21 cellular contexts compared by ENCODE assay signal in the genomic region with DNA sequence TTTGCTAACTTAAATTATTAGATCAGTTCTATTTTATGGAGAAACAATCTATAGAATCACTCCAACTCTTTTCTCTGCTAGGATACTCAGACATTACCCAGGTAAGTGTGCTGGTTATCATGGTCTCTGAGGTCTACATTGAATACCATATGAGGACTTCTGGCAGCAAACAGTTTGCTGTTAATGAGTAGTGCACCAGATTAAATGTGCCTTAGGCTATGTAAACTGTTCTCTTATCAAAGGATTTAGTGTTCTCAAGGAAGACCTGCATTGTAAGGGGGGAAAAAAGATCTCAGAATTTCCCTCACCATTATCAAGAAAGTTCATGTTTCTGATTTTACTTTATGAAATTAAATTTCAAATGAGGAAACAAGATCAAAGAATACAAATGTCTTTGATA.
DNase-seq lines count a peak whose midpoint lies in the region; ATAC-seq and TF ChIP-seq lines count a peak whose summit lies in the region.
"Had no signal": no experiment of that assay in that cellular context is flagged by ENCODE, and none has a peak within 500 bp of the region (broad histone marks: within the 10 kb centered on the region; RNA-seq: fewer than 3 reads in every experiment).

No MANE protein-coding gene starts in this region.

- intact Hi-C loops in Calu3 (cut with micrococcal nuclease; ENCODE audit: unreplicated experiment), result loop anchor here (10.0 kb wide), 1 partner anchor 127 kb away; no protein-coding TSS in a partner anchor

- 0 out of 2 replicates have a peak overlapping the region, but pooled peaks have one; percentile 8 for H2AFZ ChIP-seq in MM.1S (ENCODE audit: low read length)
- H2AFZ ChIP-seq: parathyroid adenoma had no signal

- H4K20me1 ChIP-seq in MM.1S (ENCODE audit: insufficient read depth, low read length), result no peaks in the 10 kb centered on the region

- peaks cover 34% of the 10 kb centered on the region for H3K4me1 ChIP-seq in MM.1S (ENCODE audit: low read length)
- H3K4me1 ChIP-seq: breast epithelium, parathyroid adenoma had no signal

- H3K27me3 ChIP-seq in MM.1S (replicated peaks; ENCODE audit: insufficient read depth, low read length), result no peaks in the 10 kb centered on the region
- H3K27me3 ChIP-seq: breast epithelium had no signal

- H3K27ac ChIP-seq in MM.1S (ENCODE audit: low read length), result peak overlapping the region; percentile 90
- H3K27ac ChIP-seq: breast epithelium, parathyroid adenoma, suprapubic skin had no signal

- H3K27ac Mint-ChIP-seq in Calu3 (ENCODE audit: unreplicated experiment), result peak overlapping the region; percentile 65
- no peak overlapping the region for H3K27ac Mint-ChIP-seq in activated naive CD4-positive, alpha-beta T cell treated with anti-CD3 and anti-CD28 coated beads, Interleukin-2, amount 50 U/mL, for 72 hours
- H3K27ac Mint-ChIP-seq: activated naive CD8-positive, alpha-beta T cell treated with anti-CD3 and anti-CD28 coated beads, Interleukin-2, amount 10 ng/mL, durations not matched to agents 7 days and 5 days; activated T-cell treated with anti-CD3 and anti-CD28 coated beads, Interleukin-2, amount 50 U/mL, for 24 hours; H9 had no signal

- peak overlapping the region; percentile 74 for H3K4me2 ChIP-seq in MM.1S (ENCODE audit: low read depth, low read length)

- no peaks in the 10 kb centered on the region for H3K36me3 ChIP-seq in MM.1S (replicated peaks; ENCODE audit: insufficient read depth, low read length)
- H3K36me3 ChIP-seq: breast epithelium, suprapubic skin had no signal

- H3K9me2 ChIP-seq in MM.1S (replicated peaks; ENCODE audit: insufficient read depth, low read length), result no peaks in the 10 kb centered on the region

- H3K27me3 Mint-ChIP-seq in Calu3 (ENCODE audit: unreplicated experiment), result no peaks in the 10 kb centered on the region
- H3K27me3 Mint-ChIP-seq: activated naive CD8-positive, alpha-beta T cell treated with anti-CD3 and anti-CD28 coated beads, Interleukin-2, amount 10 ng/mL, durations not matched to agents 7 days and 5 days; activated T-cell treated with anti-CD3 and anti-CD28 coated beads, Interleukin-2, amount 50 U/mL, for 24 hours had no signal

- peak overlapping the region; percentile 39 for H3K4me3 ChIP-seq in MM.1S (ENCODE audit: low read length)
- H3K4me3 ChIP-seq: breast epithelium, dorsolateral prefrontal cortex, lung, suprapubic skin had no signal

- CTCF ChIA-PET in Calu3 (lab: Charles Lee), result interaction anchor here (0.6 to 1.3 kb wide), 3 partner anchors 14 to 1658 kb away, joined by 3 to 8 read pairs (median 4); no protein-coding TSS in a partner anchor

- H3K4me3 Mint-ChIP-seq in Calu3 (ENCODE audit: low read depth, unreplicated experiment), result no peak overlapping the region
- H3K4me3 Mint-ChIP-seq: activated naive CD8-positive, alpha-beta T cell treated with anti-CD3 and anti-CD28 coated beads, Interleukin-2, amount 10 ng/mL, durations not matched to agents 7 days and 5 days; activated T-cell treated with anti-CD3 and anti-CD28 coated beads, Interleukin-2, amount 50 U/mL, for 24 hours; H9 had no signal

- no peaks in the 10 kb centered on the region; the same call in 1 of the 2 replicates for H3K9me3 ChIP-seq in MM.1S (replicated peaks; ENCODE audit: insufficient read depth, low read length)
- H3K9me3 ChIP-seq: breast epithelium, suprapubic skin had no signal

- peak overlapping the region; percentile 64 for H3K9ac ChIP-seq in MM.1S (ENCODE audit: low read length)
- H3K9ac ChIP-seq: parathyroid adenoma had no signal

- H3F3A ChIP-seq in MM.1S (ENCODE audit: insufficient read depth, low read length), result peaks cover 26% of the 10 kb centered on the region

- BruUV-seq in Calu3 (replicated peaks; lab: Mats Ljungman, UMichigan), result no TSS peak

- H3K9me3 Mint-ChIP-seq in Calu3 (ENCODE audit: low read depth, unreplicated experiment), result peaks cover 6% of the 10 kb centered on the region
- H3K9me3 Mint-ChIP-seq in activated naive CD4-positive, alpha-beta T cell treated with anti-CD3 and anti-CD28 coated beads, Interleukin-2, amount 50 U/mL, for 72 hours, result no peaks in the 10 kb centered on the region
- H3K9me3 Mint-ChIP-seq: activated naive CD8-positive, alpha-beta T cell treated with anti-CD3 and anti-CD28 coated beads, Interleukin-2, amount 10 ng/mL, durations not matched to agents 7 days and 5 days; activated T-cell treated with anti-CD3 and anti-CD28 coated beads, Interleukin-2, amount 50 U/mL, for 24 hours; H9 had no signal

- peaks cover 6% of the 10 kb centered on the region for H3K36me3 Mint-ChIP-seq in Calu3 (ENCODE audit: insufficient read depth, unreplicated experiment)
- H3K36me3 Mint-ChIP-seq in activated naive CD4-positive, alpha-beta T cell treated with anti-CD3 and anti-CD28 coated beads, Interleukin-2, amount 50 U/mL, for 72 hours, result no peaks in the 10 kb centered on the region
- H3K36me3 Mint-ChIP-seq: activated naive CD8-positive, alpha-beta T cell treated with anti-CD3 and anti-CD28 coated beads, Interleukin-2, amount 10 ng/mL, durations not matched to agents 7 days and 5 days had no signal

- ATAC-seq in GM21526 (IDR thresholded peaks at IDR 0.05; ENCODE audit: low FRiP score, unreplicated experiment), result peak; percentile 7
- ATAC-seq in HG03469 (IDR thresholded peaks at IDR 0.05; ENCODE audit: unreplicated experiment), result no peak
- no peak for ATAC-seq in activated naive CD4-positive, alpha-beta T cell treated with anti-CD3 and anti-CD28 coated beads, Interleukin-2, amount 50 U/mL, for 72 hours
- ATAC-seq: esophagus mucosa had no signal

- peak; percentile 35 for DNase-seq in Calu3
- DNase-seq in MM.1S, result no peak
- peak; percentile 62 for DNase-seq in epidermal melanocyte (ENCODE audit: insufficient read length, low spot score)
- no peak for DNase-seq in NCI-H446 (lab: John Stamatoyannopoulos, UW)
- DNase-seq in stimulated activated CD8-positive, alpha-beta memory T cell treated with anti-CD3 and anti-CD28 coated beads, Interleukin-4, amount 100 ng/mL, for 48 hours, result no peak
- no peak for DNase-seq in activated naive CD4-positive, alpha-beta T cell treated with anti-CD3 and anti-CD28 coated beads, Interleukin-2, amount 50 U/mL, for 72 hours (ENCODE audit: low spot score in 2 of 2)
- DNase-seq: activated CD4-positive, alpha-beta T cell treated with anti-CD3 and anti-CD28 coated beads, Interleukin-2, amount 50 U/mL, for 48 hours; activated naive CD8-positive, alpha-beta T cell treated with anti-CD3 and anti-CD28 coated beads, Interleukin-2, amount 10 ng/mL, durations not matched to agents 7 days and 5 days; activated T-cell treated with anti-CD3 and anti-CD28 coated beads, Interleukin-2, amount 50 U/mL, for 24 hours; dorsolateral prefrontal cortex; H9; NCI-H1930; NCI-H524 treated with DMSO at 0.1 percent for 48 hours; SW 1271 had no signal

- peaks cover 54% of the 10 kb centered on the region for H3K4me1 Mint-ChIP-seq in Calu3 (ENCODE audit: low read depth, unreplicated experiment)
- H3K4me1 Mint-ChIP-seq: activated naive CD8-positive, alpha-beta T cell treated with anti-CD3 and anti-CD28 coated beads, Interleukin-2, amount 10 ng/mL, durations not matched to agents 7 days and 5 days had no signal

- TF ChIP-seq CTCF in Calu3 (IDR thresholded peaks at IDR 0.05; ENCODE audit: unreplicated experiment) (no peak), MM.1S (IDR thresholded peaks at IDR 0.05; ENCODE audit: low read length) (no peak)

- no peaks in the 10 kb centered on the region for H3K79me2 ChIP-seq in MM.1S (ENCODE audit: low read length)
- H3K79me2 ChIP-seq: parathyroid adenoma had no signal

Comparison
In these comparisons a context has a peak if more than half of its experiments do, and no peak if none do; other contexts are left out.
1. DNase-seq: peak in Calu3 (single experiment) and epidermal melanocyte (single experiment); none in MM.1S (single experiment), NCI-H446 (0 of 2), stimulated activated CD8-positive, alpha-beta memory T cell treated with anti-CD3 and anti-CD28 coated beads, Interleukin-4, amount 100 ng/mL, for 48 hours (single experiment) and activated naive CD4-positive, alpha-beta T cell treated with anti-CD3 and anti-CD28 coated beads, Interleukin-2, amount 50 U/mL, for 72 hours (0 of 2).